9 cellular contexts compared by ENCODE assay signal in genomic region chr17:66829386-66829864, GRCh38. TPM values are rescaled to one million over a fixed set of nuclear protein-coding genes. Genes with fewer than 3 reads are reported as not detected.
DNase-seq lines count a peak whose midpoint lies in the region; ATAC-seq and TF ChIP-seq lines count a peak whose summit lies in the region.
"Had no signal": no experiment of that assay in that cellular context is flagged by ENCODE, and none has a peak within 500 bp of the region (broad histone marks: within the 10 kb centered on the region; RNA-seq: fewer than 3 reads in every experiment).

No MANE protein-coding gene starts in this region.

- H3K27me3 ChIP-seq in BJ (ENCODE audit: control insufficient read depth, insufficient read depth, low read length) (peaks cover 8% of the 10 kb centered on the region), adipocyte (replicated peaks; ENCODE audit: control insufficient read depth, insufficient read depth, low read length) (peaks cover 49% of the 10 kb centered on the region), tibial artery (peaks cover 0 to 25% of the 10 kb centered on the region in 2 donors)

- CTCF ChIA-PET in BJ (lab: Yijun Ruan, JAX): interaction anchor here (0.6 kb wide), 1 partner anchor 14 kb away, joined by 3 read pairs; no protein-coding TSS in a partner anchor

- no peak overlapping the region for H3K9ac ChIP-seq in adipocyte (ENCODE audit: low read length)

- intact Hi-C loops in tibial artery (cut with DNase I; ENCODE audit: low total_unique reads): no loop called here

- no peaks in the 10 kb centered on the region for H3K36me3 ChIP-seq in BJ (ENCODE audit: control insufficient read depth, insufficient read depth, low read length)
- no peaks in the 10 kb centered on the region for H3K36me3 ChIP-seq in adipocyte (ENCODE audit: control insufficient read depth, insufficient read depth, low read length, severe bottlenecking)
- no peaks in the 10 kb centered on the region for H3K36me3 ChIP-seq in tibial artery

- H3K27ac ChIP-seq in tibial artery: no peak overlapping the region

- no peak overlapping the region for H3K4me3 ChIP-seq in BJ (ENCODE audit: low read depth, low read length)
- H3K4me3 ChIP-seq in adipocyte (ENCODE audit: low read length): no peak overlapping the region
- H3K4me3 ChIP-seq in tibial artery: no peak overlapping the region

- TF ChIP-seq CTCF in BJ (IDR thresholded peaks at IDR 0.05; ENCODE audit: insufficient read depth, low read depth, low read length): no peak
- TF ChIP-seq CTCF in tibial artery (IDR thresholded peaks at IDR 0.05): no peak

- no peak for ATAC-seq in HG03354 (IDR thresholded peaks at IDR 0.05; ENCODE audit: poor library complexity, severe bottlenecking, unreplicated experiment)

- H3K9me3 ChIP-seq in adipocyte (ENCODE audit: control insufficient read depth, low read length) (no peaks in the 10 kb centered on the region), tibial artery (peaks cover 0 to 3% (median 0%) of the 10 kb centered on the region in 3 donors)

- POLR2A ChIA-PET in BJ (lab: Charles Lee): no interaction called here

- H3K4me1 ChIP-seq in adipocyte (ENCODE audit: control insufficient read depth, insufficient read depth, low read length) (no peaks in the 10 kb centered on the region), tibial artery (peaks cover 0 to 4% (median 0%) of the 10 kb centered on the region in 4 donors)

- DNase-seq in BJ (ENCODE audit: low read depth) (peak; percentile 4), HT1080 (ENCODE audit: low read depth) (peak; percentile 42), adipocyte (ENCODE audit: low read depth) (peak; percentile 85), iPS-NIHi7 (ENCODE audit: extremely low spot score) (peak; percentile 85), tibial artery (peak; percentile 27 to 35), ureter (ENCODE audit: low spot score) (no peak), NCI-H146 treated with DMSO at 0.1 percent for 48 hours (lab: John Stamatoyannopoulos, UW; ENCODE audit: unreplicated experiment) (no peak)
- DNase-seq: activated naive CD8-positive, alpha-beta T cell treated with anti-CD3 and anti-CD28 coated beads, Interleukin-2, amount 10 ng/mL, durations not matched to agents 7 days and 5 days had no signal

RNA-seq across cellular contexts. Expression of gene CACNG5, which starts 5.5 kb away (rescaled TPM):
- not detected in 2 replicates for polyA plus RNA-seq in BJ (2011; rRNA removed)
- not detected in 2 replicates for polyA minus RNA-seq in BJ (2011; rRNA and poly(A)+ RNA removed)
- not detected in 2 replicates for total RNA-seq in HT1080 (2014; rRNA removed; shearing (Covaris generic))
- polyA plus RNA-seq in HT1080 (2015; cell fraction: cytosol; rRNA removed): not detected in 2 replicates
- polyA plus RNA-seq in HT1080 (2015; cell fraction: nucleus; rRNA removed): not detected in 2 replicates
- total RNA-seq in ureter: not detected
- total RNA-seq: activated naive CD8-positive, alpha-beta T cell treated with anti-CD3 and anti-CD28 coated beads, Interleukin-2, amount 10 ng/mL, durations not matched to agents 7 days and 5 days had no signal

Comparison
In these comparisons a context has a peak if more than half of its experiments do, and no peak if none do; other contexts are left out.
1. DNase-seq: peak in BJ (single experiment), HT1080 (single experiment), adipocyte (single experiment), iPS-NIHi7 (single experiment) and tibial artery (2 of 2); none in ureter (single experiment) and NCI-H146 treated with DMSO at 0.1 percent for 48 hours (single experiment).